Comparison of ENCODE assay signal across 30 cellular contexts in genomic region chr1:118206966-118207365, GRCh38. TPM values are rescaled to one million over a fixed set of nuclear protein-coding genes. Genes with fewer than 3 reads are reported as not detected.
"Had no signal": no experiment of that assay in that cellular context is flagged by ENCODE, and none has a peak within 500 bp of the region (broad histone marks: within the 10 kb centered on the region; RNA-seq: fewer than 3 reads in every experiment).

No MANE protein-coding gene starts in this region.

- H3K27ac ChIP-seq: coronary artery, epithelial cell of prostate, esophagus squamous epithelium, gastrocnemius medialis, heart right ventricle, left lung, lower lobe of right lung had no signal

- DNase-seq: effector CD8-positive, alpha-beta T cell; effector memory CD8-positive, alpha-beta T cell; endodermal cell; erythroblast; esophagus squamous epithelium; foreskin fibroblast; foreskin melanocyte; gastrocnemius medialis; glutamatergic neuron; head of caudate nucleus; heart right ventricle; hippocampal formation; left cardiac atrium; left lung; left ventricle myocardium superior; lower lobe of right lung; mesenchymal stem cell; mucosa of descending colon; naive B cell had no signal

- H3K4me3 ChIP-seq: coronary artery, esophagus squamous epithelium, gastrocnemius medialis, heart right ventricle, left lung, lower lobe of right lung, mucosa of descending colon had no signal

- ATAC-seq: effector memory CD8-positive, alpha-beta T cell; esophagus mucosa; gastrocnemius medialis; heart right ventricle; left cardiac atrium; left lung; left ventricle myocardium superior; lower lobe of right lung; mucosa of descending colon had no signal

- FAIRE-seq: colon, endometrium, islet of Langerhans, keratinocyte had no signal

- H3K9me3 ChIP-seq: esophagus squamous epithelium, gastrocnemius medialis, left lung, lower lobe of right lung, mucosa of descending colon had no signal

- H3K36me3 ChIP-seq: esophagus squamous epithelium, gastrocnemius medialis, heart right ventricle, left lung, lower lobe of right lung had no signal

- H3K4me1 ChIP-seq: heart right ventricle, left lung, lower lobe of right lung had no signal

- H3K27me3 ChIP-seq: esophagus squamous epithelium, gastrocnemius medialis, heart right ventricle, left lung had no signal

RNA-seq across cellular contexts. Expression of gene SPAG17, which starts 21.9 kb away (rescaled TPM):
- total RNA-seq: dermis microvascular lymphatic vessel endothelial cell, gastrocnemius medialis, left ventricle myocardium superior, lung microvascular endothelial cell, mesenteric fat pad, mucosa of descending colon, myocyte had no signal
